8 cellular contexts compared by ENCODE assay signal in genomic region chr12:109093022-109093918, GRCh38. TPM values are rescaled to one million over a fixed set of nuclear protein-coding genes. Genes with fewer than 3 reads are reported as not detected.
A peak's percentile ranks its signal among the peaks of the same experiment; 100 is the strongest.
DNase-seq lines count a peak whose midpoint lies in the region; FAIRE-seq and TF ChIP-seq lines count a peak whose summit lies in the region.

TSS of gene ALKBH2 (minus strand) at chr12:109093472. CDS start at chr12:109092786, 686 bp downstream.

- peak within 1 kb of the TSS; percentile 28 for H4K5ac ChIP-seq in H1 (ENCODE audit: insufficient read length, low read depth, low read length)

- H2BK120ac ChIP-seq in H1 (replicated peaks; ENCODE audit: low read depth, low read length), result no peak within 1 kb of the TSS

- peak within 1 kb of the TSS; percentile 1 to 57 (median 16); a peak in 6 of 8 replicates for H3K4me3 ChIP-seq in H1 (ENCODE audit: extremely low read depth in 1 of 4, insufficient read depth in 2 of 4, low read depth in 3 of 4, low read length in 4 of 4)

- H4K8ac ChIP-seq in H1 (ENCODE audit: extremely low read depth, insufficient read depth, low read length), result peak within 1 kb of the TSS; percentile 90; the same call in 1 of the 2 replicates

- 20% methylated on average over 44 of the region's 45 CpGs; no CpG with 5 or more reads in 1 of the 2 experiments for WGBS in H1 (ENCODE audit: extremely low coverage in 1 of 2, insufficient coverage in 1 of 2, insufficient read length in 1 of 2, insufficient replicate concordance in 2 of 2, low coverage in 1 of 2, low lambda C conversion rate in 2 of 2, missing lambda C conversion rate in 1 of 2), 2 experiments

- no peak within 1 kb of the TSS for H2BK15ac ChIP-seq in H1 (ENCODE audit: low read length)

- no peak within 1 kb of the TSS for H2AK5ac ChIP-seq in H1 (ENCODE audit: low read depth, low read length)

- TF ChIP-seq RAD21 in H1 (IDR thresholded peaks at IDR 0.05 in 1 of 2, conservative IDR thresholded peaks at IDR 0.05 in 1 of 2; ENCODE audit: low read depth in 2 of 2, low read length in 2 of 2), result peak; percentile 96 to 97

- no peak within 1 kb of the TSS for H3K18ac ChIP-seq in H1 (ENCODE audit: extremely low read depth, low read length)

- H3K4ac ChIP-seq in H1 (replicated peaks; ENCODE audit: insufficient read length, low read depth, low read length), result peak within 1 kb of the TSS; percentile 38

- H3K23me2 ChIP-seq in H1 (ENCODE audit: low read depth, low read length), result peaks cover 3% of the 10 kb centered on the region; the same call in 1 of the 2 replicates

- H3K27ac ChIP-seq in H1 (ENCODE audit: low read depth, low read length), result no peak within 1 kb of the TSS

- H4K20me1 ChIP-seq in H1 (replicated peaks in 1 of 2; ENCODE audit: control insufficient read depth in 1 of 2, insufficient read depth in 2 of 2, low read length in 2 of 2), result no peaks in the 10 kb centered on the region

- POLR2A ChIA-PET in H1 (lab: Charles Lee; ENCODE audit: partially characterized antibody), result interaction anchor here (0.6 to 2.5 kb wide), 6 partner anchors 11 to 291 kb away, joined by 4 to 8 read pairs (median 5); no protein-coding TSS in a partner anchor

- no peak within 1 kb of the TSS for H3K23ac ChIP-seq in H1 (ENCODE audit: insufficient read length)

- TF ChIP-seq CTCF in GM20000 (IDR thresholded peaks at IDR 0.05; ENCODE audit: extremely low read depth, missing control alignments) (peak; percentile 96), H1 (IDR thresholded peaks at IDR 0.05; ENCODE audit: control extremely low read depth in 1 of 3, insufficient read depth in 1 of 3, low read depth in 1 of 3, low read length in 3 of 3) (peak; percentile 93 to 99 (median 96))

- H3K4me1 ChIP-seq in H1 (replicated peaks in 1 of 4; ENCODE audit: control insufficient read depth in 3 of 4, insufficient read depth in 4 of 4, low read length in 3 of 4), result peaks cover 0 to 7% (median 2%) of the 10 kb centered on the region in 4 experiments; a peak in 3 of 7 replicates

- peak in 1 of 2 experiments; percentile 64; a peak in 1 of 3 replicates for TF ChIP-seq EP300 in H1 (IDR thresholded peaks at IDR 0.05; ENCODE audit: borderline replicate concordance in 1 of 2, low read depth in 2 of 2, low read length in 2 of 2)

- peaks cover 0 to 5% (median 3%) of the 10 kb centered on the region in 4 experiments; a peak in 4 of 8 replicates for H3K36me3 ChIP-seq in H1 (ENCODE audit: control insufficient read depth in 2 of 4, insufficient read depth in 4 of 4, low read length in 3 of 4)

- peaks cover 0 to 8% (median 5%) of the 10 kb centered on the region in 4 experiments; a peak in 5 of 7 replicates for H3K27me3 ChIP-seq in H1 (replicated peaks in 1 of 4; ENCODE audit: control insufficient read depth in 3 of 4, extremely low read depth in 1 of 4, insufficient read depth in 3 of 4, low read length in 3 of 4)

- 0 out of 2 replicates have a peak within 1 kb of the TSS, but pooled peaks have one; percentile 68 for H2BK12ac ChIP-seq in H1 (ENCODE audit: low read depth, low read length)

- no peaks in the 10 kb centered on the region for H3K9me3 ChIP-seq in H1 (ENCODE audit: insufficient read depth in 2 of 2, low read depth in 1 of 2, low read length in 1 of 2)

- H3K56ac ChIP-seq in H1 (replicated peaks; ENCODE audit: insufficient read length, low read depth, low read length), result no peak within 1 kb of the TSS

- peak; percentile 61 to 94 for TF ChIP-seq POLR2A in H1 (IDR thresholded peaks at IDR 0.05; ENCODE audit: control extremely low read depth in 1 of 2, low read depth in 2 of 2, low read length in 2 of 2)

- no peak within 1 kb of the TSS for H2BK5ac ChIP-seq in H1 (ENCODE audit: low read depth, low read length)

- H3K79me1 ChIP-seq in H1 (ENCODE audit: low read depth, low read length), result no peaks in the 10 kb centered on the region; the same call in 1 of the 2 replicates

- peak within 1 kb of the TSS; percentile 71; the same call in 1 of the 2 replicates for H2AFZ ChIP-seq in H1 (ENCODE audit: low read length)

- H3K14ac ChIP-seq in H1 (ENCODE audit: insufficient read length), result no peak within 1 kb of the TSS

- FAIRE-seq in HTR-8/SVneo (lab: Jason Lieb, UNC) (peak; percentile 86), H1 (lab: Jason Lieb, UNC) (peak; percentile 50)

- H2BK20ac ChIP-seq in H1 (ENCODE audit: low read length), result 0 out of 2 replicates have a peak within 1 kb of the TSS, but pooled peaks have one; percentile 2

- H3K9ac ChIP-seq in H1 (replicated peaks in 1 of 4; ENCODE audit: extremely low read depth in 1 of 4, low read depth in 3 of 4, low read length in 3 of 4), result peak within 1 kb of the TSS in 1 of 4 experiments; percentile 30; a peak in 1 of 7 replicates

- CTCF ChIA-PET in H1 (lab: Charles Lee; ENCODE audit: partially characterized antibody), result interaction anchor here (0.6 to 4.3 kb wide), 20 partner anchors 10 to 454 kb away, joined by 3 to 18 read pairs (median 4); partner anchors contain the start of gene ACACB

- no peak within 1 kb of the TSS for H4K91ac ChIP-seq in H1 (replicated peaks; ENCODE audit: insufficient read length, low read length)

- DNase-seq in COR-L47 (lab: John Stamatoyannopoulos, UW), result peak; percentile 95
- peak; percentile 90 for DNase-seq in GM20000 (ENCODE audit: low spot score)
- peak; percentile 94 for DNase-seq in HTR-8/SVneo (ENCODE audit: insufficient read length, low spot score)
- DNase-seq in NOMO-1 treated with DMSO at 0.1 percent for 48 hours (lab: John Stamatoyannopoulos, UW; ENCODE audit: unreplicated experiment), result peak; percentile 89
- peak; percentile 84 to 90 (median 85) for DNase-seq in activated CD8-positive, alpha-beta memory T cell treated with anti-CD3 and anti-CD28 coated beads for 48 hours (ENCODE audit: low read depth in 2 of 3, low spot score in 2 of 3)
- DNase-seq in H1 (ENCODE audit: low read depth in 1 of 2, low spot score in 2 of 2), result peak; percentile 70 to 94
- peak; percentile 98 for DNase-seq in mesenteric fat pad (ENCODE audit: low spot score)
- peak; percentile 90 for DNase-seq in stimulated activated CD8-positive, alpha-beta memory T cell treated with anti-CD3 and anti-CD28 coated beads, Interleukin-15, amount 100 ng/mL, for 24 hours (ENCODE audit: low read depth)

- H3K4me2 ChIP-seq in H1 (ENCODE audit: insufficient read depth in 1 of 2, low read depth in 2 of 2, low read length in 2 of 2), result peak within 1 kb of the TSS; percentile 13 to 64

- H3K79me2 ChIP-seq in H1 (ENCODE audit: control insufficient read depth in 1 of 2, insufficient read depth in 2 of 2, low read length in 2 of 2), result peaks cover 0 to 4% of the 10 kb centered on the region in 2 experiments; a peak in 1 of 4 replicates

TF ChIP-seq in H1, 55 proteins besides CTCF, POLR2A, EP300 and RAD21 (continues in another document):
- TF ChIP-seq TBP (IDR thresholded peaks at IDR 0.05; ENCODE audit: low read depth, low read length) (peak; percentile 79; the same call in 1 of the 2 replicates), YY1 (IDR thresholded peaks at IDR 0.05; ENCODE audit: low read depth, low read length) (0 out of 2 replicates have a peak, but pooled peaks have one; percentile 45), JUN (IDR thresholded peaks at IDR 0.05; ENCODE audit: low read depth, low read length) (no peak), CHD2 (IDR thresholded peaks at IDR 0.05; ENCODE audit: low read length) (peak; percentile 92), GTF2F1 (IDR thresholded peaks at IDR 0.05; ENCODE audit: borderline replicate concordance, low read depth, low read length) (0 out of 2 replicates have a peak, but pooled peaks have one; percentile 72), TCF12 (IDR thresholded peaks at IDR 0.05; ENCODE audit: low read depth, low read length) (0 out of 2 replicates have a peak, but pooled peaks have one; percentile 72), KDM1A (IDR thresholded peaks at IDR 0.05; ENCODE audit: borderline replicate concordance, low read length) (peak; percentile 85), RXRA (IDR thresholded peaks at IDR 0.05; ENCODE audit: insufficient read depth, low read depth, low read length) (no peak), PHF8 (conservative IDR thresholded peaks at IDR 0.05; ENCODE audit: low read depth, low read length) (peak; percentile 56), RBBP5 (IDR thresholded peaks at IDR 0.05; ENCODE audit: borderline replicate concordance, low read depth, low read length) (peak; percentile 81; the same call in 1 of the 2 replicates), ATF2 (IDR thresholded peaks at IDR 0.05; ENCODE audit: low read length) (no peak; the same call in 1 of the 2 replicates), GABPA (IDR thresholded peaks at IDR 0.05; ENCODE audit: borderline replicate concordance, insufficient read depth, low read length) (peak; percentile 87), SIX5 (IDR thresholded peaks at IDR 0.05; ENCODE audit: low read depth, low read length) (no peak), EZH2 (IDR thresholded peaks at IDR 0.05; ENCODE audit: low read depth, low read length, severe bottlenecking) (no peak), JUND (IDR thresholded peaks at IDR 0.05; ENCODE audit: low read length) (peak; percentile 69; the same call in 1 of the 2 replicates)
- TF ChIP-seq, protein P1, sequence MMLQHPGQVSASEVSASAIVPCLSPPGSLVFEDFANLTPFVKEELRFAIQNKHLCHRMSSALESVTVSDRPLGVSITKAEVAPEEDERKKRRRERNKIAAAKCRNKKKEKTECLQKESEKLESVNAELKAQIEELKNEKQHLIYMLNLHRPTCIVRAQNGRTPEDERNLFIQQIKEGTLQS (IDR thresholded peaks at IDR 0.05; ENCODE audit: insufficient read depth, low read depth, low read length), result 0 out of 2 replicates have a peak, but pooled peaks have one; percentile 4

RNA-seq across cellular contexts. Expression of gene ALKBH2, which starts in this region (rescaled TPM):
- total RNA-seq in H1 (2021; fragmentation: NEBNext Ultra II Directional; extraction: Animal tissue kit (Norgen Biotek cat#: 25700)), result 22.5 and 25.9 TPM in 2 replicates
- 19.1 and 24.3 TPM in 2 replicates for polyA plus RNA-seq in H1 (2011; rRNA removed)
- 29.1 TPM for polyA plus RNA-seq in H1 (2011; cell fraction: cytosol; rRNA removed)
- 24.8 TPM for polyA plus RNA-seq in H1 (2011; cell fraction: nucleus; rRNA removed)
- polyA plus RNA-seq in H1 (2012, experiment 1 of 2), result 24.6 to 31.1 TPM (median 27.8 TPM) in 4 replicates
- 18.9 TPM for polyA plus RNA-seq in H1 (2012, experiment 2 of 2)
- 19.3 TPM for polyA plus RNA-seq in H1 (2013, experiment 1 of 2)
- polyA plus RNA-seq in H1 (2013, experiment 2 of 2), result 18.1 TPM
- polyA minus RNA-seq in H1 (2011; rRNA and poly(A)+ RNA removed), result 10.2 and 11.3 TPM in 2 replicates
- polyA minus RNA-seq in H1 (2011; cell fraction: cytosol; rRNA and poly(A)+ RNA removed), result 20.2 TPM
- 20.9 TPM for polyA minus RNA-seq in H1 (2011; cell fraction: nucleus; rRNA and poly(A)+ RNA removed)
- total RNA-seq in mesenteric fat pad, result 18.6 TPM
